Comparison of ENCODE assay signal across 7 cellular contexts in genomic region chr19:14529254-14530004, GRCh38. TPM values are rescaled to one million over a fixed set of nuclear protein-coding genes. Genes with fewer than 3 reads are reported as not detected.
A peak's percentile ranks its signal among the peaks of the same experiment; 100 is the strongest.
DNase-seq lines count a peak whose midpoint lies in the region; ATAC-seq lines count a peak whose summit lies in the region.

A gene with protein sequence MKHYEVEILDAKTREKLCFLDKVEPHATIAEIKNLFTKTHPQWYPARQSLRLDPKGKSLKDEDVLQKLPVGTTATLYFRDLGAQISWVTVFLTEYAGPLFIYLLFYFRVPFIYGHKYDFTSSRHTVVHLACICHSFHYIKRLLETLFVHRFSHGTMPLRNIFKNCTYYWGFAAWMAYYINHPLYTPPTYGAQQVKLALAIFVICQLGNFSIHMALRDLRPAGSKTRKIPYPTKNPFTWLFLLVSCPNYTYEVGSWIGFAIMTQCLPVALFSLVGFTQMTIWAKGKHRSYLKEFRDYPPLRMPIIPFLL (plus strand): TSS chr19:14529594. CDS start chr19:14529697, 103 bp downstream.

- peak; percentile 82 for ATAC-seq in GM18508 (IDR thresholded peaks at IDR 0.05; ENCODE audit: insufficient read depth, unreplicated experiment)
- ATAC-seq in HG03025 (IDR thresholded peaks at IDR 0.05; ENCODE audit: low FRiP score, unreplicated experiment): peak; percentile 90

- DNase-seq in NCI-H2081 (lab: John Stamatoyannopoulos, UW) (peak; percentile 99 to 100), T1000 (lab: John Stamatoyannopoulos, UW) (peak; percentile 98), astrocyte of the hippocampus (ENCODE audit: low read depth, low spot score) (peak; percentile 100), hepatic stellate cell (ENCODE audit: low spot score) (peak; percentile 98), renal cortical epithelial cell (ENCODE audit: low read depth) (peak; percentile 99)

RNA-seq across cellular contexts. Expression of the gene that starts here (rescaled TPM):
- total RNA-seq in renal cortical epithelial cell: 33.4 and 35.6 TPM in 2 replicates

Comparison
In these comparisons a context has a peak if more than half of its experiments do, and no peak if none do; other contexts are left out.
1. Peak in every context shown above with its lines: DNase-seq and ATAC-seq.